ENCODE assay signal across 16 cellular contexts in genomic region chr1:10401281-10401680, GRCh38. TPM values are rescaled to one million over a fixed set of nuclear protein-coding genes. Genes with fewer than 3 reads are reported as not detected.
A peak's percentile ranks its signal among the peaks of the same experiment; 100 is the strongest.
DNase-seq lines count a peak whose midpoint lies in the region; FAIRE-seq and TF ChIP-seq lines count a peak whose summit lies in the region.
"Had no signal": no experiment of that assay in that cellular context is flagged by ENCODE, and none has a peak within 500 bp of the region (broad histone marks: within the 10 kb centered on the region; RNA-seq: fewer than 3 reads in every experiment).

No MANE protein-coding gene starts in this region.

- H3K9me3 ChIP-seq in mesodermal cell (ENCODE audit: control insufficient read depth, low read length) (no peaks in the 10 kb centered on the region), BE2C (no peaks in the 10 kb centered on the region)
- H3K9me3 ChIP-seq: uterus had no signal

- TF ChIP-seq CTCF in HFFc6 (IDR thresholded peaks at IDR 0.05), result no peak
- no peak for TF ChIP-seq CTCF in chondrocyte (IDR thresholded peaks at IDR 0.05)
- TF ChIP-seq CTCF in BE2C (IDR thresholded peaks at IDR 0.05; ENCODE audit: low read depth, low read length), result no peak

- H3K4me1 Mint-ChIP-seq in HFFc6 (ENCODE audit: low read depth), result peaks cover 49% of the 10 kb centered on the region
- peaks cover 46% of the 10 kb centered on the region for H3K4me1 Mint-ChIP-seq in chondrocyte (ENCODE audit: low read depth)

- H3K36me3 Mint-ChIP-seq in HFFc6 (ENCODE audit: low read depth), result peaks cover 33% of the 10 kb centered on the region
- H3K36me3 Mint-ChIP-seq in chondrocyte (ENCODE audit: low read depth), result peaks cover 17% of the 10 kb centered on the region

- no peak for TF ChIP-seq POLR2A in H54 (IDR thresholded peaks at IDR 0.05; ENCODE audit: low read depth, low read length)

- peak overlapping the region; percentile 94 for H3K4me3 Mint-ChIP-seq in HFFc6
- H3K4me3 Mint-ChIP-seq in chondrocyte (ENCODE audit: unreplicated experiment), result peak overlapping the region; percentile 19

- peaks cover 62% of the 10 kb centered on the region for H3K36me3 ChIP-seq in mesodermal cell (ENCODE audit: control insufficient read depth, insufficient read depth, low read length)
- peaks cover 10% of the 10 kb centered on the region for H3K36me3 ChIP-seq in BE2C
- H3K36me3 ChIP-seq: uterus had no signal

- peak; percentile 59 for DNase-seq in AG08395 (ENCODE audit: low spot score)
- DNase-seq in HFFc6, result peak; percentile 27
- DNase-seq in chondrocyte (ENCODE audit: low spot score), result no peak
- DNase-seq in BE2C, result no peak
- no peak for DNase-seq in H54 (ENCODE audit: insufficient read length, low spot score)
- no peak for DNase-seq in DMS 273 treated with DMSO at 0.1 percent for 48 hours (lab: John Stamatoyannopoulos, UW)
- DNase-seq in activated CD4-positive, alpha-beta T cell treated with anti-CD3 and anti-CD28 coated beads for 1 hour, result no peak
- DNase-seq: C1 segment of cervical spinal cord; effector CD4-positive, alpha-beta T cell; GOT3; NCI-H2081 treated with DMSO at 0.1 percent for 48 hours; T-helper 17 cell; uterus had no signal

- H3K4me3 ChIP-seq in mesodermal cell (ENCODE audit: extremely low read depth, insufficient read depth, low read length, poor library complexity, severe bottlenecking), result no peak overlapping the region
- H3K4me3 ChIP-seq in BE2C (ENCODE audit: low read depth, low read length), result no peak overlapping the region
- H3K4me3 ChIP-seq: uterus had no signal

- FAIRE-seq in H54 (lab: Jason Lieb, UNC), result no peak
- FAIRE-seq: small intestine had no signal

- peak overlapping the region; percentile 16 for H3K27ac ChIP-seq in mesodermal cell (ENCODE audit: low read depth, low read length, severe bottlenecking)
- H3K27ac ChIP-seq: uterus had no signal

- peak overlapping the region; percentile 85 for H3K27ac Mint-ChIP-seq in HFFc6
- H3K27ac Mint-ChIP-seq in chondrocyte (ENCODE audit: unreplicated experiment), result peak overlapping the region; percentile 67
- H3K27ac Mint-ChIP-seq: activated naive CD4-positive, alpha-beta T cell treated with anti-CD3 and anti-CD28 coated beads, Interleukin-2, amount 50 U/mL, for 72 hours; T-helper 17 cell had no signal

- peaks cover 25% of the 10 kb centered on the region for H3K4me1 ChIP-seq in mesodermal cell (ENCODE audit: control insufficient read depth, insufficient read depth, low read length, poor library complexity, severe bottlenecking)
- no peaks in the 10 kb centered on the region for H3K4me1 ChIP-seq in BE2C
- H3K4me1 ChIP-seq: uterus had no signal

- WGBS in mesodermal cell (ENCODE audit: insufficient coverage in 2 of 2), 2 experiments, result 100% methylated on average over 1 of the region's 1 CpG

- H3K9me3 Mint-ChIP-seq in HFFc6, result no peaks in the 10 kb centered on the region
- no peaks in the 10 kb centered on the region for H3K9me3 Mint-ChIP-seq in chondrocyte (ENCODE audit: low read depth)
- H3K9me3 Mint-ChIP-seq: activated naive CD4-positive, alpha-beta T cell treated with anti-CD3 and anti-CD28 coated beads, Interleukin-2, amount 50 U/mL, for 72 hours had no signal

- no peaks in the 10 kb centered on the region for H3K27me3 ChIP-seq in BE2C
- H3K27me3 ChIP-seq: uterus had no signal

- H3K27me3 Mint-ChIP-seq in HFFc6 (ENCODE audit: insufficient read depth) (peaks cover 8% of the 10 kb centered on the region), chondrocyte (ENCODE audit: low read depth) (no peaks in the 10 kb centered on the region)
- H3K27me3 Mint-ChIP-seq: T-helper 17 cell had no signal

RNA-seq across cellular contexts. Expression of gene PGD, which starts 2.4 kb away (rescaled TPM):
- total RNA-seq in HFFc6 (2021; fragmentation: NEBNext Ultra II Directional; extraction: Animal tissue kit (Norgen Biotek cat#: 25700)), result 100 to 1,000 TPM; 131 to 235 (median 220) TPM
- total RNA-seq in chondrocyte, result 114 to 208 TPM (median 118 TPM) in 3 replicates
- polyA plus RNA-seq in mesodermal cell (2013, experiment 1 of 2), result 250 TPM
- 230 TPM for polyA plus RNA-seq in mesodermal cell (2013, experiment 2 of 2)
- polyA plus RNA-seq in BE2C (2012; ENCODE audit: insufficient read depth, insufficient read length, low read depth), result 137 TPM

RNA-seq across cellular contexts. Expression of gene CENPS, which starts 29.0 kb away (rescaled TPM):
- total RNA-seq in HFFc6 (2021; fragmentation: NEBNext Ultra II Directional; extraction: Animal tissue kit (Norgen Biotek cat#: 25700)), result 10 to 100 TPM; 24.3 to 31.0 (median 27.3) TPM
- 11.3 to 18.7 TPM (median 12.9 TPM) in 3 replicates for total RNA-seq in chondrocyte
- polyA plus RNA-seq in mesodermal cell (2013, experiment 1 of 2), result 14.5 TPM
- polyA plus RNA-seq in mesodermal cell (2013, experiment 2 of 2), result 12.6 TPM
- polyA plus RNA-seq in BE2C (2012; ENCODE audit: insufficient read depth, insufficient read length, low read depth), result 8.5 TPM

RNA-seq across cellular contexts. Expression of gene CORT, which starts 48.5 kb away (rescaled TPM):
- under 1 TPM in 2 of 6 experiments, not detected in 4; 0.43 TPM for total RNA-seq in HFFc6 (2021; fragmentation: NEBNext Ultra II Directional; extraction: Animal tissue kit (Norgen Biotek cat#: 25700))
- total RNA-seq in chondrocyte, result 0.65 TPM in 1 of 3 replicates, not detected in the others
- polyA plus RNA-seq in mesodermal cell (2013, experiment 1 of 2), result 0.41 TPM
- polyA plus RNA-seq in mesodermal cell (2013, experiment 2 of 2), result 0.56 TPM
- polyA plus RNA-seq in BE2C (2012; ENCODE audit: insufficient read depth, insufficient read length, low read depth), result not detected

Comparison
In these comparisons a context has a peak if more than half of its experiments do, and no peak if none do; other contexts are left out.
1. DNase-seq: peak in AG08395 (single experiment) and HFFc6 (single experiment); none in chondrocyte (single experiment), BE2C (single experiment), H54 (single experiment), DMS 273 treated with DMSO at 0.1 percent for 48 hours (single experiment) and activated CD4-positive, alpha-beta T cell treated with anti-CD3 and anti-CD28 coated beads for 1 hour (single experiment).